In the genomic region with DNA sequence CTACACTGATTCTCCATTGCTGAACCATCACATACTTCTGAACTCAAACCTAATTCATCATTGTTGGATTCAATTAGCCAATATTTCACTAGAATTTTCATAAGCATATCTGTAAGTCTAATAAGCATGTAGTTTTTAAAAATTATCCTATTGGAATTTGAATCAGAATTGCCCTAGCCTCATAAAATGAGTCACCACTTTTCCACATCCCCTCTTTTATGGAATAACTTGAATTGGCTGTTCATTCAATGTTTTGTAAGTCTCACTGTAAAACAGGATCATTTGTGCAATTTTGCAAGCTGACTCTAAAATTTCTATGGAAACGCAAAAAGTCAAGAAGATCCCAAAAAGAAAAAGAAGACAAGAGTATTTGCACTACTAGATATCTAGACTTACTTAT, we compare ENCODE assay signal across 1 cellular context.
TF ChIP-seq lines count a peak whose summit lies in the region.

No MANE protein-coding gene starts in this region.

TF ChIP-seq in GM12878, 131 proteins besides CTCF, POLR2A, EP300 and RAD21 (continued from another document):
- TF ChIP-seq, protein P1, sequence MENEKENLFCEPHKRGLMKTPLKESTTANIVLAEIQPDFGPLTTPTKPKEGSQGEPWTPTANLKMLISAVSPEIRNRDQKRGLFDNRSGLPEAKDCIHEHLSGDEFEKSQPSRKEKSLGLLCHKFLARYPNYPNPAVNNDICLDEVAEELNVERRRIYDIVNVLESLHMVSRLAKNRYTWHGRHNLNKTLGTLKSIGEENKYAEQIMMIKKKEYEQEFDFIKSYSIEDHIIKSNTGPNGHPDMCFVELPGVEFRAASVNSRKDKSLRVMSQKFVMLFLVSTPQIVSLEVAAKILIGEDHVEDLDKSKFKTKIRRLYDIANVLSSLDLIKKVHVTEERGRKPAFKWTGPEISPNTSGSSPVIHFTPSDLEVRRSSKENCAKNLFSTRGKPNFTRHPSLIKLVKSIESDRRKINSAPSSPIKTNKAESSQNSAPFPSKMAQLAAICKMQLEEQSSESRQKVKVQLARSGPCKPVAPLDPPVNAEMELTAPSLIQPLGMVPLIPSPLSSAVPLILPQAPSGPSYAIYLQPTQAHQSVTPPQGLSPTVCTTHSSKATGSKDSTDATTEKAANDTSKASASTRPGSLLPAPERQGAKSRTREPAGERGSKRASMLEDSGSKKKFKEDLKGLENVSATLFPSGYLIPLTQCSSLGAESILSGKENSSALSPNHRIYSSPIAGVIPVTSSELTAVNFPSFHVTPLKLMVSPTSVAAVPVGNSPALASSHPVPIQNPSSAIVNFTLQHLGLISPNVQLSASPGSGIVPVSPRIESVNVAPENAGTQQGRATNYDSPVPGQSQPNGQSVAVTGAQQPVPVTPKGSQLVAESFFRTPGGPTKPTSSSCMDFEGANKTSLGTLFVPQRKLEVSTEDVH (IDR thresholded peaks at IDR 0.05; ENCODE audit: low read depth, partially characterized antibody) = no peak
- no peak for TF ChIP-seq LARP7 (IDR thresholded peaks at IDR 0.05)
- TF ChIP-seq, protein P2, sequence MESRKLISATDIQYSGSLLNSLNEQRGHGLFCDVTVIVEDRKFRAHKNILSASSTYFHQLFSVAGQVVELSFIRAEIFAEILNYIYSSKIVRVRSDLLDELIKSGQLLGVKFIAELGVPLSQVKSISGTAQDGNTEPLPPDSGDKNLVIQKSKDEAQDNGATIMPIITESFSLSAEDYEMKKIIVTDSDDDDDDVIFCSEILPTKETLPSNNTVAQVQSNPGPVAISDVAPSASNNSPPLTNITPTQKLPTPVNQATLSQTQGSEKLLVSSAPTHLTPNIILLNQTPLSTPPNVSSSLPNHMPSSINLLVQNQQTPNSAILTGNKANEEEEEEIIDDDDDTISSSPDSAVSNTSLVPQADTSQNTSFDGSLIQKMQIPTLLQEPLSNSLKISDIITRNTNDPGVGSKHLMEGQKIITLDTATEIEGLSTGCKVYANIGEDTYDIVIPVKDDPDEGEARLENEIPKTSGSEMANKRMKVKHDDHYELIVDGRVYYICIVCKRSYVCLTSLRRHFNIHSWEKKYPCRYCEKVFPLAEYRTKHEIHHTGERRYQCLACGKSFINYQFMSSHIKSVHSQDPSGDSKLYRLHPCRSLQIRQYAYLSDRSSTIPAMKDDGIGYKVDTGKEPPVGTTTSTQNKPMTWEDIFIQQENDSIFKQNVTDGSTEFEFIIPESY (IDR thresholded peaks at IDR 0.05) = no peak
- TF ChIP-seq ZNF207 (IDR thresholded peaks at IDR 0.05; ENCODE audit: borderline replicate concordance) = no peak
- TF ChIP-seq, protein P3, sequence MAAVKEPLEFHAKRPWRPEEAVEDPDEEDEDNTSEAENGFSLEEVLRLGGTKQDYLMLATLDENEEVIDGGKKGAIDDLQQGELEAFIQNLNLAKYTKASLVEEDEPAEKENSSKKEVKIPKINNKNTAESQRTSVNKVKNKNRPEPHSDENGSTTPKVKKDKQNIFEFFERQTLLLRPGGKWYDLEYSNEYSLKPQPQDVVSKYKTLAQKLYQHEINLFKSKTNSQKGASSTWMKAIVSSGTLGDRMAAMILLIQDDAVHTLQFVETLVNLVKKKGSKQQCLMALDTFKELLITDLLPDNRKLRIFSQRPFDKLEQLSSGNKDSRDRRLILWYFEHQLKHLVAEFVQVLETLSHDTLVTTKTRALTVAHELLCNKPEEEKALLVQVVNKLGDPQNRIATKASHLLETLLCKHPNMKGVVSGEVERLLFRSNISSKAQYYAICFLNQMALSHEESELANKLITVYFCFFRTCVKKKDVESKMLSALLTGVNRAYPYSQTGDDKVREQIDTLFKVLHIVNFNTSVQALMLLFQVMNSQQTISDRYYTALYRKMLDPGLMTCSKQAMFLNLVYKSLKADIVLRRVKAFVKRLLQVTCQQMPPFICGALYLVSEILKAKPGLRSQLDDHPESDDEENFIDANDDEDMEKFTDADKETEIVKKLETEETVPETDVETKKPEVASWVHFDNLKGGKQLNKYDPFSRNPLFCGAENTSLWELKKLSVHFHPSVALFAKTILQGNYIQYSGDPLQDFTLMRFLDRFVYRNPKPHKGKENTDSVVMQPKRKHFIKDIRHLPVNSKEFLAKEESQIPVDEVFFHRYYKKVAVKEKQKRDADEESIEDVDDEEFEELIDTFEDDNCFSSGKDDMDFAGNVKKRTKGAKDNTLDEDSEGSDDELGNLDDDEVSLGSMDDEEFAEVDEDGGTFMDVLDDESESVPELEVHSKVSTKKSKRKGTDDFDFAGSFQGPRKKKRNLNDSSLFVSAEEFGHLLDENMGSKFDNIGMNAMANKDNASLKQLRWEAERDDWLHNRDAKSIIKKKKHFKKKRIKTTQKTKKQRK (IDR thresholded peaks at IDR 0.05; ENCODE audit: low read depth, low read length) = no peak
- no peak for TF ChIP-seq MYB (IDR thresholded peaks at IDR 0.05; ENCODE audit: borderline replicate concordance, low read depth, low read length)
- TF ChIP-seq, protein P4, sequence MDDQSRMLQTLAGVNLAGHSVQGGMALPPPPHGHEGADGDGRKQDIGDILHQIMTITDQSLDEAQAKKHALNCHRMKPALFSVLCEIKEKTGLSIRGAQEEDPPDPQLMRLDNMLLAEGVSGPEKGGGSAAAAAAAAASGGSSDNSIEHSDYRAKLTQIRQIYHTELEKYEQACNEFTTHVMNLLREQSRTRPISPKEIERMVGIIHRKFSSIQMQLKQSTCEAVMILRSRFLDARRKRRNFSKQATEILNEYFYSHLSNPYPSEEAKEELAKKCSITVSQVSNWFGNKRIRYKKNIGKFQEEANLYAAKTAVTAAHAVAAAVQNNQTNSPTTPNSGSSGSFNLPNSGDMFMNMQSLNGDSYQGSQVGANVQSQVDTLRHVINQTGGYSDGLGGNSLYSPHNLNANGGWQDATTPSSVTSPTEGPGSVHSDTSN (IDR thresholded peaks at IDR 0.05; ENCODE audit: insufficient replicate concordance, low read depth, low read length) = no peak
- TF ChIP-seq ZNF217 (IDR thresholded peaks at IDR 0.05) = no peak
- TF ChIP-seq SMARCA5 (IDR thresholded peaks at IDR 0.05) = no peak
- TF ChIP-seq, protein P5, sequence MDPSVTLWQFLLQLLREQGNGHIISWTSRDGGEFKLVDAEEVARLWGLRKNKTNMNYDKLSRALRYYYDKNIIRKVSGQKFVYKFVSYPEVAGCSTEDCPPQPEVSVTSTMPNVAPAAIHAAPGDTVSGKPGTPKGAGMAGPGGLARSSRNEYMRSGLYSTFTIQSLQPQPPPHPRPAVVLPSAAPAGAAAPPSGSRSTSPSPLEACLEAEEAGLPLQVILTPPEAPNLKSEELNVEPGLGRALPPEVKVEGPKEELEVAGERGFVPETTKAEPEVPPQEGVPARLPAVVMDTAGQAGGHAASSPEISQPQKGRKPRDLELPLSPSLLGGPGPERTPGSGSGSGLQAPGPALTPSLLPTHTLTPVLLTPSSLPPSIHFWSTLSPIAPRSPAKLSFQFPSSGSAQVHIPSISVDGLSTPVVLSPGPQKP (IDR thresholded peaks at IDR 0.05; ENCODE audit: low read depth, low read length) = no peak
